ENCODE assay signal across 1 cellular context in the genomic region with DNA sequence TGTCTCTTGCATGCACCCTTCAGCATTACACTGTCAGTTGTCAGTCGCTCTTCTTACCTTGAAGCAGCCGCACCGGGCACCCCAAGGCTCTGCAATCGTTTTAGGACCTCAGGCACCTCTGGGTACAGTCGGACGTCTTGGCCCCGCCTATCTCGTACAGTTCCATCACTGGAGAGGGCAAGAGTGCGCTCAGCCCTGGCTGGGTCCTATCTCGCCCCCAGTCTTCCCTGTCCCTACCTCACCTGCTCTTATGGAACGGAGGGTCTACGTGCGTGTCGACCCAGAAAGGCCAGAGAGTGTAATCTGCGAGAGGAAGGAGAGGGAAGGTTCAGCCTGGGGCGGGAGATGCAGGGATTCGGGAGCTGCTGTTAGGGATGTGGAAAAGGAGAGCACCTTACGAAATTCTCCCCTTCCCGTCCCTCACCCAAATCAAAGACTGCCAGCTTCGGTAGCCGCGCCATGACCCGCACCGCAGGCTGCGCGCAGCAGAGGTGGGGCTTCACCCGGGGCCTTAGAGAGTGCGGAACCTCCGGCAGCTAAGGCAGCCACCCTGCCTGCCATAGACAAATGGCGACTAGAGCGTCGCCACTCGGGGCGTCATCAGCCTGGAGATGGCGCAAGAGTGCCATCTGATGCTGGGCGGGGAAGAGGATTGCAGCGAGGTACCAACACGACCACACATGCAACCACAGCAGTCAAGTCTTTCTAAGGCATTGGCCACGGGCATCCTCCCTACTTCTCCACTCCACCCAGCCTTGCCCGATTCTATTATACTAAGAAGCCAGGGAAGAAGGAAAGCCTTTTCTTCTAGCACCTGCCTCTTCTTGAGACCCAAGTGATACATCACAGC.
TF ChIP-seq lines count a peak whose summit lies in the region.

Gene MDP1, minus strand, starts transcription at position 572 of the 850 bp plus-strand sequence. Its CDS starts 111 bp downstream, at position 461.

TF ChIP-seq in K562, 482 proteins besides CTCF, POLR2A, EP300 and RAD21 (continued from another document and continues in another):
- TF ChIP-seq, protein P1, sequence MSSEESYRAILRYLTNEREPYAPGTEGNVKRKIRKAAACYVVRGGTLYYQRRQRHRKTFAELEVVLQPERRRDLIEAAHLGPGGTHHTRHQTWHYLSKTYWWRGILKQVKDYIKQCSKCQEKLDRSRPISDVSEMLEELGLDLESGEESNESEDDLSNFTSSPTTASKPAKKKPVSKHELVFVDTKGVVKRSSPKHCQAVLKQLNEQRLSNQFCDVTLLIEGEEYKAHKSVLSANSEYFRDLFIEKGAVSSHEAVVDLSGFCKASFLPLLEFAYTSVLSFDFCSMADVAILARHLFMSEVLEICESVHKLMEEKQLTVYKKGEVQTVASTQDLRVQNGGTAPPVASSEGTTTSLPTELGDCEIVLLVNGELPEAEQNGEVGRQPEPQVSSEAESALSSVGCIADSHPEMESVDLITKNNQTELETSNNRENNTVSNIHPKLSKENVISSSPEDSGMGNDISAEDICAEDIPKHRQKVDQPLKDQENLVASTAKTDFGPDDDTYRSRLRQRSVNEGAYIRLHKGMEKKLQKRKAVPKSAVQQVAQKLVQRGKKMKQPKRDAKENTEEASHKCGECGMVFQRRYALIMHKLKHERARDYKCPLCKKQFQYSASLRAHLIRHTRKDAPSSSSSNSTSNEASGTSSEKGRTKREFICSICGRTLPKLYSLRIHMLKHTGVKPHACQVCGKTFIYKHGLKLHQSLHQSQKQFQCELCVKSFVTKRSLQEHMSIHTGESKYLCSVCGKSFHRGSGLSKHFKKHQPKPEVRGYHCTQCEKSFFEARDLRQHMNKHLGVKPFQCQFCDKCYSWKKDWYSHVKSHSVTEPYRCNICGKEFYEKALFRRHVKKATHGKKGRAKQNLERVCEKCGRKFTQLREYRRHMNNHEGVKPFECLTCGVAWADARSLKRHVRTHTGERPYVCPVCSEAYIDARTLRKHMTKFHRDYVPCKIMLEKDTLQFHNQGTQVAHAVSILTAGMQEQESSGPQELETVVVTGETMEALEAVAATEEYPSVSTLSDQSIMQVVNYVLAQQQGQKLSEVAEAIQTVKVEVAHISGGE (CRISPR knock-in tag; IDR thresholded peaks at IDR 0.05) = peak in 1 of 3 experiments; percentile 75; a peak in 2 of 6 replicates
- TF ChIP-seq ETV1 (tag; conservative IDR thresholded peaks at IDR 0.05; ENCODE audit: low read depth) = peak; percentile 12; the same call in 1 of the 2 replicates
- TF ChIP-seq HCFC1 (IDR thresholded peaks at IDR 0.05; ENCODE audit: low read depth, low read length) = peak; percentile 75
- no peak for TF ChIP-seq NFE2 (IDR thresholded peaks at IDR 0.05; ENCODE audit: low read depth)
- no peak for TF ChIP-seq VEZF1 (CRISPR knock-in tag; IDR thresholded peaks at IDR 0.05)
- TF ChIP-seq ZNF707 (CRISPR knock-in tag; conservative IDR thresholded peaks at IDR 0.05) = no peak
- no peak for TF ChIP-seq NCOA1 (IDR thresholded peaks at IDR 0.05; ENCODE audit: low read depth)
- TF ChIP-seq ZFP1 (CRISPR knock-in tag; IDR thresholded peaks at IDR 0.05) = no peak
- peak; percentile 24; the same call in 1 of the 2 replicates for TF ChIP-seq JUN (IDR thresholded peaks at IDR 0.05; ENCODE audit: borderline replicate concordance, low read depth, low read length)
- TF ChIP-seq JUN (CRISPR knock-in tag; IDR thresholded peaks at IDR 0.05; ENCODE audit: borderline replicate concordance) = 0 out of 2 replicates have a peak, but pooled peaks have one; percentile 31
- TF ChIP-seq CEBPG (CRISPR knock-in tag; IDR thresholded peaks at IDR 0.05) = peak; percentile 96
- TF ChIP-seq CEBPG (tag; conservative IDR thresholded peaks at IDR 0.05 in 1 of 2, IDR thresholded peaks at IDR 0.05 in 1 of 2) = peak; percentile 76 to 86
- TF ChIP-seq, protein P2, sequence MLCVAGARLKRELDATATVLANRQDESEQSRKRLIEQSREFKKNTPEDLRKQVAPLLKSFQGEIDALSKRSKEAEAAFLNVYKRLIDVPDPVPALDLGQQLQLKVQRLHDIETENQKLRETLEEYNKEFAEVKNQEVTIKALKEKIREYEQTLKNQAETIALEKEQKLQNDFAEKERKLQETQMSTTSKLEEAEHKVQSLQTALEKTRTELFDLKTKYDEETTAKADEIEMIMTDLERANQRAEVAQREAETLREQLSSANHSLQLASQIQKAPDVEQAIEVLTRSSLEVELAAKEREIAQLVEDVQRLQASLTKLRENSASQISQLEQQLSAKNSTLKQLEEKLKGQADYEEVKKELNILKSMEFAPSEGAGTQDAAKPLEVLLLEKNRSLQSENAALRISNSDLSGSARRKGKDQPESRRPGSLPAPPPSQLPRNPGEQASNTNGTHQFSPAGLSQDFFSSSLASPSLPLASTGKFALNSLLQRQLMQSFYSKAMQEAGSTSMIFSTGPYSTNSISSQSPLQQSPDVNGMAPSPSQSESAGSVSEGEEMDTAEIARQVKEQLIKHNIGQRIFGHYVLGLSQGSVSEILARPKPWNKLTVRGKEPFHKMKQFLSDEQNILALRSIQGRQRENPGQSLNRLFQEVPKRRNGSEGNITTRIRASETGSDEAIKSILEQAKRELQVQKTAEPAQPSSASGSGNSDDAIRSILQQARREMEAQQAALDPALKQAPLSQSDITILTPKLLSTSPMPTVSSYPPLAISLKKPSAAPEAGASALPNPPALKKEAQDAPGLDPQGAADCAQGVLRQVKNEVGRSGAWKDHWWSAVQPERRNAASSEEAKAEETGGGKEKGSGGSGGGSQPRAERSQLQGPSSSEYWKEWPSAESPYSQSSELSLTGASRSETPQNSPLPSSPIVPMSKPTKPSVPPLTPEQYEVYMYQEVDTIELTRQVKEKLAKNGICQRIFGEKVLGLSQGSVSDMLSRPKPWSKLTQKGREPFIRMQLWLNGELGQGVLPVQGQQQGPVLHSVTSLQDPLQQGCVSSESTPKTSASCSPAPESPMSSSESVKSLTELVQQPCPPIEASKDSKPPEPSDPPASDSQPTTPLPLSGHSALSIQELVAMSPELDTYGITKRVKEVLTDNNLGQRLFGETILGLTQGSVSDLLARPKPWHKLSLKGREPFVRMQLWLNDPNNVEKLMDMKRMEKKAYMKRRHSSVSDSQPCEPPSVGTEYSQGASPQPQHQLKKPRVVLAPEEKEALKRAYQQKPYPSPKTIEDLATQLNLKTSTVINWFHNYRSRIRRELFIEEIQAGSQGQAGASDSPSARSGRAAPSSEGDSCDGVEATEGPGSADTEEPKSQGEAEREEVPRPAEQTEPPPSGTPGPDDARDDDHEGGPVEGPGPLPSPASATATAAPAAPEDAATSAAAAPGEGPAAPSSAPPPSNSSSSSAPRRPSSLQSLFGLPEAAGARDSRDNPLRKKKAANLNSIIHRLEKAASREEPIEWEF (CRISPR knock-in tag; IDR thresholded peaks at IDR 0.05) = no peak
- peak; percentile 84; the same call in 1 of the 2 replicates for TF ChIP-seq PHF8 (IDR thresholded peaks at IDR 0.05; ENCODE audit: borderline replicate concordance, low read length)
- TF ChIP-seq ZNF644 (tag; IDR thresholded peaks at IDR 0.05; ENCODE audit: low read depth) = no peak
- TF ChIP-seq RBM14 (IDR thresholded peaks at IDR 0.05; ENCODE audit: borderline replicate concordance, insufficient read depth, low read depth, low read length) = no peak
- TF ChIP-seq TGIF2 (CRISPR knock-in tag; IDR thresholded peaks at IDR 0.05) = no peak
- TF ChIP-seq, protein P3, sequence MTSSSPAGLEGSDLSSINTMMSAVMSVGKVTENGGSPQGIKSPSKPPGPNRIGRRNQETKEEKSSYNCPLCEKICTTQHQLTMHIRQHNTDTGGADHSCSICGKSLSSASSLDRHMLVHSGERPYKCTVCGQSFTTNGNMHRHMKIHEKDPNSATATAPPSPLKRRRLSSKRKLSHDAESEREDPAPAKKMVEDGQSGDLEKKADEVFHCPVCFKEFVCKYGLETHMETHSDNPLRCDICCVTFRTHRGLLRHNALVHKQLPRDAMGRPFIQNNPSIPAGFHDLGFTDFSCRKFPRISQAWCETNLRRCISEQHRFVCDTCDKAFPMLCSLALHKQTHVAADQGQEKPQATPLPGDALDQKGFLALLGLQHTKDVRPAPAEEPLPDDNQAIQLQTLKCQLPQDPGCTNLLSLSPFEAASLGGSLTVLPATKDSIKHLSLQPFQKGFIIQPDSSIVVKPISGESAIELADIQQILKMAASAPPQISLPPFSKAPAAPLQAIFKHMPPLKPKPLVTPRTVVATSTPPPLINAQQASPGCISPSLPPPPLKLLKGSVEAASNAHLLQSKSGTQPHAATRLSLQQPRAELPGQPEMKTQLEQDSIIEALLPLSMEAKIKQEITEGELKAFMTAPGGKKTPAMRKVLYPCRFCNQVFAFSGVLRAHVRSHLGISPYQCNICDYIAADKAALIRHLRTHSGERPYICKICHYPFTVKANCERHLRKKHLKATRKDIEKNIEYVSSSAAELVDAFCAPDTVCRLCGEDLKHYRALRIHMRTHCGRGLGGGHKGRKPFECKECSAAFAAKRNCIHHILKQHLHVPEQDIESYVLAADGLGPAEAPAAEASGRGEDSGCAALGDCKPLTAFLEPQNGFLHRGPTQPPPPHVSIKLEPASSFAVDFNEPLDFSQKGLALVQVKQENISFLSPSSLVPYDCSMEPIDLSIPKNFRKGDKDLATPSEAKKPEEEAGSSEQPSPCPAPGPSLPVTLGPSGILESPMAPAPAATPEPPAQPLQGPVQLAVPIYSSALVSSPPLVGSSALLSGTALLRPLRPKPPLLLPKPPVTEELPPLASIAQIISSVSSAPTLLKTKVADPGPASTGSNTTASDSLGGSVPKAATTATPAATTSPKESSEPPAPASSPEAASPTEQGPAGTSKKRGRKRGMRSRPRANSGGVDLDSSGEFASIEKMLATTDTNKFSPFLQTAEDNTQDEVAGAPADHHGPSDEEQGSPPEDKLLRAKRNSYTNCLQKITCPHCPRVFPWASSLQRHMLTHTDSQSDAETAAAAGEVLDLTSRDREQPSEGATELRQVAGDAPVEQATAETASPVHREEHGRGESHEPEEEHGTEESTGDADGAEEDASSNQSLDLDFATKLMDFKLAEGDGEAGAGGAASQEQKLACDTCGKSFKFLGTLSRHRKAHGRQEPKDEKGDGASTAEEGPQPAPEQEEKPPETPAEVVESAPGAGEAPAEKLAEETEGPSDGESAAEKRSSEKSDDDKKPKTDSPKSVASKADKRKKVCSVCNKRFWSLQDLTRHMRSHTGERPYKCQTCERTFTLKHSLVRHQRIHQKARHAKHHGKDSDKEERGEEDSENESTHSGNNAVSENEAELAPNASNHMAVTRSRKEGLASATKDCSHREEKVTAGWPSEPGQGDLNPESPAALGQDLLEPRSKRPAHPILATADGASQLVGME (CRISPR knock-in tag; IDR thresholded peaks at IDR 0.05) = no peak
- TF ChIP-seq TCF15 (CRISPR knock-in tag; IDR thresholded peaks at IDR 0.05) = no peak
- no peak for TF ChIP-seq E2F6 (IDR thresholded peaks at IDR 0.05; ENCODE audit: borderline replicate concordance in 1 of 2, extremely low read depth in 1 of 2, insufficient read depth in 1 of 2, insufficient read length in 1 of 2, low read depth in 1 of 2, low read length in 1 of 2, poor library complexity in 1 of 2, severe bottlenecking in 1 of 2)
- TF ChIP-seq BACH1 (tag; IDR thresholded peaks at IDR 0.05) = no peak
- no peak for TF ChIP-seq ZNF583 (CRISPR knock-in tag; IDR thresholded peaks at IDR 0.05)
- no peak for TF ChIP-seq SREBF2 (CRISPR knock-in tag; IDR thresholded peaks at IDR 0.05)
- TF ChIP-seq NFRKB (IDR thresholded peaks at IDR 0.05; ENCODE audit: low read depth) = peak; percentile 61; the same call in 1 of the 2 replicates
- TF ChIP-seq TFE3 (CRISPR knock-in tag; IDR thresholded peaks at IDR 0.05) = no peak
- no peak for TF ChIP-seq NR4A1 (CRISPR knock-in tag; IDR thresholded peaks at IDR 0.05)
- no peak for TF ChIP-seq NR4A1 (tag; IDR thresholded peaks at IDR 0.05)
- peak; percentile 81 for TF ChIP-seq ATF7 (IDR thresholded peaks at IDR 0.05)
- TF ChIP-seq CXXC5 (CRISPR knock-in tag; IDR thresholded peaks at IDR 0.05) = peak; percentile 59; the same call in 1 of the 2 replicates
- no peak for TF ChIP-seq BCOR (IDR thresholded peaks at IDR 0.05)
- no peak for TF ChIP-seq MYNN (IDR thresholded peaks at IDR 0.05)
- no peak for TF ChIP-seq MYNN (CRISPR knock-in tag; IDR thresholded peaks at IDR 0.05)
- no peak for TF ChIP-seq FUS (optimal IDR thresholded peaks at IDR 0.05; ENCODE audit: low read depth, low read length)
- no peak for TF ChIP-seq ZNF77 (CRISPR knock-in tag; IDR thresholded peaks at IDR 0.05)
- TF ChIP-seq ZNF143 (CRISPR knock-in tag; IDR thresholded peaks at IDR 0.05) = no peak
- peak; percentile 62 for TF ChIP-seq TAF9B (IDR thresholded peaks at IDR 0.05; ENCODE audit: partially characterized antibody)
- TF ChIP-seq MCM3 (IDR thresholded peaks at IDR 0.05) = no peak
- TF ChIP-seq TAL1 (IDR thresholded peaks at IDR 0.05) = no peak
- peak; percentile 85 for TF ChIP-seq TFAP4 (CRISPR knock-in tag; IDR thresholded peaks at IDR 0.05; ENCODE audit: borderline replicate concordance)
